17 cellular contexts compared by ENCODE assay signal in genomic region chr2:105150231-105150630, GRCh38.
DNase-seq lines count a peak whose midpoint lies in the region; ATAC-seq and TF ChIP-seq lines count a peak whose summit lies in the region.
"Had no signal": no experiment of that assay in that cellular context is flagged by ENCODE, and none has a peak within 500 bp of the region (broad histone marks: within the 10 kb centered on the region; RNA-seq: fewer than 3 reads in every experiment).

No MANE protein-coding gene starts in this region.

- no peak overlapping the region for H3K4me3 ChIP-seq in endodermal cell (ENCODE audit: low read length)
- H3K4me3 ChIP-seq in mesendoderm (ENCODE audit: low read length) = no peak overlapping the region
- H3K4me3 ChIP-seq: A549; BLaER1 treated with 17β-estradiol and CSF1 and Interleukin-3, amounts not matched to agents 10 nM and 100 nM had no signal

- H3K23ac ChIP-seq in mesendoderm (ENCODE audit: low read length) (no peak overlapping the region), H9 (ENCODE audit: insufficient read length, low read depth, low read length) (no peak overlapping the region)

- ATAC-seq in GM18868 (IDR thresholded peaks at IDR 0.05; ENCODE audit: unreplicated experiment) = no peak
- ATAC-seq: A549; CD8-positive, alpha-beta T cell had no signal

- H3K27ac ChIP-seq in endodermal cell (ENCODE audit: low read depth, low read length) (no peak overlapping the region), mesendoderm (ENCODE audit: low read depth, low read length) (no peak overlapping the region), H9 (ENCODE audit: insufficient read length, low read depth, low read length) (no peak overlapping the region)
- H3K27ac ChIP-seq: 22Rv1; A549; BLaER1 treated with 17β-estradiol and CSF1 and Interleukin-3, amounts not matched to agents 10 nM and 100 nM; C4-2B had no signal

- H4K5ac ChIP-seq in mesendoderm (ENCODE audit: low read length) (no peak overlapping the region), H9 (ENCODE audit: insufficient read length, low read depth, low read length) (no peak overlapping the region)

- H3K79me2 ChIP-seq in mesendoderm (ENCODE audit: control insufficient read depth, insufficient read depth, low read length) (no peaks in the 10 kb centered on the region), H9 (ENCODE audit: insufficient read depth, low read length) (no peaks in the 10 kb centered on the region)

- no peak overlapping the region for H2BK5ac ChIP-seq in mesendoderm (ENCODE audit: low read length)
- no peak overlapping the region for H2BK5ac ChIP-seq in H9 (ENCODE audit: insufficient read length, low read length)

- H3K4me3 Mint-ChIP-seq in endodermal cell (no peak overlapping the region), H9 (no peak overlapping the region)
- H3K4me3 Mint-ChIP-seq: B cell; CD4-positive, alpha-beta T cell; CD8-positive, alpha-beta T cell had no signal

- no peak overlapping the region for H4K91ac ChIP-seq in H9 (ENCODE audit: insufficient read length, low read depth, low read length)

- H3K9me3 ChIP-seq in endodermal cell (ENCODE audit: control insufficient read depth, low read length) (no peaks in the 10 kb centered on the region), H9 (ENCODE audit: control insufficient read depth, low read depth, low read length) (no peaks in the 10 kb centered on the region)
- H3K9me3 ChIP-seq: A549; BLaER1 treated with 17β-estradiol and CSF1 and Interleukin-3, amounts not matched to agents 10 nM and 100 nM; Caco-2 had no signal

- peak; percentile 60 for DNase-seq in DMS79 (lab: John Stamatoyannopoulos, UW)
- peak; percentile 58 for DNase-seq in endodermal cell
- peak; percentile 65 for DNase-seq in mesendoderm
- no peak for DNase-seq in NAMALWA (ENCODE audit: low spot score)
- DNase-seq in H9 = no peak
- DNase-seq: AML-193; Caco-2; Calu3; CD4-positive, alpha-beta T cell; CD8-positive, alpha-beta T cell; GF-D8 had no signal

- H2AK5ac ChIP-seq in mesendoderm (ENCODE audit: low read length) = no peak overlapping the region
- H2AK5ac ChIP-seq in H9 (ENCODE audit: insufficient read length, low read length) = no peak overlapping the region

- H3K4ac ChIP-seq in mesendoderm (ENCODE audit: low read depth, low read length) = no peak overlapping the region
- no peak overlapping the region for H3K4ac ChIP-seq in H9 (ENCODE audit: low read depth, low read length)

- H2BK12ac ChIP-seq in H9 (ENCODE audit: insufficient read length, low read depth, low read length) = no peak overlapping the region

- H4K20me1 ChIP-seq in H9 (ENCODE audit: control insufficient read depth, insufficient read depth, insufficient read length) = no peaks in the 10 kb centered on the region
- H4K20me1 ChIP-seq: BLaER1 treated with 17β-estradiol and CSF1 and Interleukin-3, amounts not matched to agents 10 nM and 100 nM had no signal

- H3K27me3 Mint-ChIP-seq in endodermal cell (ENCODE audit: insufficient read depth) (peaks cover 35% of the 10 kb centered on the region), H9 (ENCODE audit: low read depth) (peaks cover 6% of the 10 kb centered on the region)

- H2BK15ac ChIP-seq in mesendoderm (replicated peaks; ENCODE audit: low read depth) = no peak overlapping the region
- no peak overlapping the region for H2BK15ac ChIP-seq in H9 (ENCODE audit: low read depth, low read length)

- H3K56ac ChIP-seq in mesendoderm (ENCODE audit: low read length) (no peak overlapping the region), H9 (ENCODE audit: insufficient read length, low read depth, low read length) (no peak overlapping the region)

- H3K27me3 ChIP-seq in endodermal cell (ENCODE audit: control insufficient read depth, insufficient read depth, low read length, poor library complexity, severe bottlenecking) = peaks cover 31% of the 10 kb centered on the region
- no peaks in the 10 kb centered on the region for H3K27me3 ChIP-seq in mesendoderm (ENCODE audit: insufficient read depth, low read length, poor library complexity)
- H3K27me3 ChIP-seq in H9 (ENCODE audit: insufficient read depth, low read length) = no peaks in the 10 kb centered on the region
- H3K27me3 ChIP-seq: BLaER1 treated with 17β-estradiol and CSF1 and Interleukin-3, amounts not matched to agents 10 nM and 100 nM had no signal

- no peak overlapping the region for H2BK20ac ChIP-seq in H9 (ENCODE audit: low read depth, low read length, poor library complexity, severe bottlenecking)

- H2BK120ac ChIP-seq in mesendoderm (ENCODE audit: low read depth, low read length) (no peak overlapping the region), H9 (ENCODE audit: low read depth, low read length, poor library complexity, severe bottlenecking) (no peak overlapping the region)

- H3K9me3 Mint-ChIP-seq in endodermal cell (no peaks in the 10 kb centered on the region), H9 (peaks cover 0 to 2% of the 10 kb centered on the region in 2 experiments; a peak in 1 of 5 replicates)
- H3K9me3 Mint-ChIP-seq: CD4-positive, alpha-beta T cell; CD8-positive, alpha-beta T cell had no signal

- no peak overlapping the region for H3T11ph ChIP-seq in H9 (ENCODE audit: low read length)

- no peaks in the 10 kb centered on the region for H3K36me3 Mint-ChIP-seq in endodermal cell (ENCODE audit: low read depth)
- no peaks in the 10 kb centered on the region; a peak in 1 of 7 replicates for H3K36me3 Mint-ChIP-seq in H9 (ENCODE audit: insufficient read depth in 1 of 3, low read depth in 3 of 3)
- H3K36me3 Mint-ChIP-seq: CD8-positive, alpha-beta T cell had no signal

- no peak overlapping the region for H2AFZ ChIP-seq in H9 (ENCODE audit: low read length)

- H3K4me1 Mint-ChIP-seq in endodermal cell (peaks cover 42% of the 10 kb centered on the region), H9 (peaks cover 11 to 12% of the 10 kb centered on the region in 2 experiments; a peak in 3 of 4 replicates)

- TF ChIP-seq CTCF in endodermal cell (conservative IDR thresholded peaks at IDR 0.05) (no peak), H9 (conservative IDR thresholded peaks at IDR 0.05) (no peak)

- no peak overlapping the region for H3K27ac Mint-ChIP-seq in endodermal cell
- H3K27ac Mint-ChIP-seq in H9 = no peak overlapping the region
- H3K27ac Mint-ChIP-seq: B cell; CD4-positive, alpha-beta T cell; CD8-positive, alpha-beta T cell had no signal

- H4K8ac ChIP-seq in mesendoderm (ENCODE audit: low read depth, low read length) = no peak overlapping the region
- H4K8ac ChIP-seq in H9 (replicated peaks; ENCODE audit: insufficient read length, low read depth, low read length) = no peak overlapping the region

- H3K14ac ChIP-seq in H9 (ENCODE audit: insufficient read depth, low read length) = no peak overlapping the region

- no peak overlapping the region for H3K18ac ChIP-seq in mesendoderm (ENCODE audit: low read length)
- no peak overlapping the region for H3K18ac ChIP-seq in H9 (ENCODE audit: insufficient read length, low read depth, low read length)

- H3K36me3 ChIP-seq in endodermal cell (ENCODE audit: control insufficient read depth, insufficient read depth, low read length) = no peaks in the 10 kb centered on the region
- no peaks in the 10 kb centered on the region for H3K36me3 ChIP-seq in mesendoderm (ENCODE audit: control insufficient read depth, insufficient read depth, low read length)
- H3K36me3 ChIP-seq: BLaER1 treated with 17β-estradiol and CSF1 and Interleukin-3, amounts not matched to agents 10 nM and 100 nM had no signal

- H3K4me1 ChIP-seq in endodermal cell (ENCODE audit: control insufficient read depth, insufficient read depth, low read length) (peaks cover 4% of the 10 kb centered on the region), mesendoderm (ENCODE audit: control insufficient read depth, low read depth, low read length) (peaks cover 2% of the 10 kb centered on the region), H9 (ENCODE audit: insufficient read depth, low read length) (no peaks in the 10 kb centered on the region)
- H3K4me1 ChIP-seq: A549, Caco-2 had no signal

- WGBS in endodermal cell (ENCODE audit: insufficient coverage in 1 of 2, insufficient read length in 1 of 2), 2 experiments = 65 to 72% methylated on average over 3 of the region's 3 CpGs
- no CpG with 5 or more reads among the region's 3 CpGs for WGBS in mesendoderm (ENCODE audit: extremely low coverage, insufficient coverage, low lambda C conversion rate)
- WGBS in H9 (ENCODE audit: extremely low coverage, insufficient read length, low lambda C conversion rate) = no CpG with 5 or more reads among the region's 3 CpGs

- H3K9ac ChIP-seq in endodermal cell (ENCODE audit: extremely low read depth, low read length, poor library complexity, severe bottlenecking) = no peak overlapping the region
- no peak overlapping the region for H3K9ac ChIP-seq in mesendoderm (ENCODE audit: low read length)
- H3K9ac ChIP-seq in H9 (ENCODE audit: extremely low read depth, insufficient read length, low read length) = no peak overlapping the region
- H3K9ac ChIP-seq: BLaER1 treated with 17β-estradiol and CSF1 and Interleukin-3, amounts not matched to agents 10 nM and 100 nM had no signal

- H3K79me1 ChIP-seq in mesendoderm (ENCODE audit: low read length) = no peaks in the 10 kb centered on the region
- H3K79me1 ChIP-seq in H9 (ENCODE audit: insufficient read depth, low read depth, low read length, poor library complexity, severe bottlenecking) = no peaks in the 10 kb centered on the region

- H3K4me2 ChIP-seq in mesendoderm (ENCODE audit: low read length) (no peak overlapping the region), H9 (ENCODE audit: insufficient read depth, insufficient read length, low read length) (no peak overlapping the region)
- H3K4me2 ChIP-seq: A549; BLaER1 treated with 17β-estradiol and CSF1 and Interleukin-3, amounts not matched to agents 10 nM and 100 nM had no signal

- H3K23me2 ChIP-seq in H9 (ENCODE audit: insufficient read length, low read depth, low read length, poor library complexity, severe bottlenecking) = no peaks in the 10 kb centered on the region

Comparison
In these comparisons a context has a peak if more than half of its experiments do, and no peak if none do; other contexts are left out.
1. DNase-seq: peak in DMS79 (single experiment), endodermal cell (single experiment) and mesendoderm (single experiment); none in NAMALWA (single experiment) and H9 (single experiment).